In the genomic region with DNA sequence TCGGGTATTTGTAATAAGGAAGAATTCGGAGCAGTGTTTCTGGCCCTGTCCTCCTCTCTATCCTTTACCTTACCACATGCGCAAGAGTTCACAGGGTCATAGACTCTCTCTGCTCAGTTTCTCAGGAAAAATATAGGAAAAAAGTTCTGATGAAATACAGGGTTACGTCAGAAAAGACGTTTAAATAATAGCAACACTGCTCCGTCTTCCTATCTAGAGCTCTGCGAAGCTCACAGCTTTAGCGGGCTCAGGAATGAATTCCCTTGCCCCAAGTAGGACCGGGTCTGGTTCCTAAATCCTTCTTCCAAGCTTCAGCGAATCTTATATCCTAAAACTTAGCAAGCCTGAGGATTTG, we compare ENCODE assay signal across 8 cellular contexts. TPM values are rescaled to one million over a fixed set of nuclear protein-coding genes. Genes with fewer than 3 reads are reported as not detected.
A peak's percentile ranks its signal among the peaks of the same experiment; 100 is the strongest.
DNase-seq lines count a peak whose midpoint lies in the region; ATAC-seq, FAIRE-seq and TF ChIP-seq lines count a peak whose summit lies in the region.

No MANE protein-coding gene starts in this region.

- no peak for FAIRE-seq in bronchial epithelial cell (lab: Jason Lieb, UNC)

- H3K4me1 ChIP-seq in muscle layer of duodenum (ENCODE audit: control insufficient read depth in 1 of 2, insufficient read depth in 2 of 2, low read length in 2 of 2) = peaks cover 8 to 53% of the 10 kb centered on the region in 2 donors

- H3K9me3 ChIP-seq in AG04450 (ENCODE audit: control insufficient read depth, insufficient read depth, low read length) (no peaks in the 10 kb centered on the region), muscle layer of duodenum (ENCODE audit: control insufficient read depth in 1 of 2, low read length in 2 of 2) (no peaks in the 10 kb centered on the region)

- TF ChIP-seq CTCF in AG04450 (IDR thresholded peaks at IDR 0.05; ENCODE audit: low read depth, low read length) (no peak), bronchial epithelial cell (IDR thresholded peaks at IDR 0.05; ENCODE audit: insufficient read depth, low read length, severe bottlenecking) (no peak)

- H3K27ac ChIP-seq in AG04450 (ENCODE audit: low read depth, low read length) = peak overlapping the region; percentile 96
- peak overlapping the region; percentile 99 for H3K27ac ChIP-seq in muscle layer of duodenum (ENCODE audit: low read length)

- intact Hi-C loops in posterior cingulate gyrus (cut with DNase I) = loop anchor here (10.0 kb wide), 1 partner anchor 1083 kb away; no protein-coding TSS in a partner anchor

- DNase-seq in AG04450 (ENCODE audit: low read depth, low spot score) (no peak), bronchial epithelial cell (ENCODE audit: low read depth) (no peak), posterior cingulate gyrus (no peak), NCI-H2171 treated with DMSO at 0.1 percent for 48 hours (lab: John Stamatoyannopoulos, UW) (no peak), pons (ENCODE audit: low spot score) (no peak)
- DNase-seq in Jurkat, Clone E6-1 (ENCODE audit: low read depth, low spot score) = peak; percentile 11

- H3K4me3 ChIP-seq in AG04450 (ENCODE audit: low read depth, low read length) (peak overlapping the region; percentile 89), bronchial epithelial cell (ENCODE audit: low read depth, low read length) (peak overlapping the region; percentile 98), muscle layer of duodenum (ENCODE audit: low read depth in 1 of 2, low read length in 2 of 2) (peak overlapping the region; percentile 97 to 100)
- peak overlapping the region; percentile 98 for H3K4me3 ChIP-seq in Jurkat, Clone E6-1 (ENCODE audit: low read length)

- H3K36me3 ChIP-seq in bronchial epithelial cell (ENCODE audit: control insufficient read depth, insufficient read depth, low read length) = no peaks in the 10 kb centered on the region
- peaks cover 24 to 36% of the 10 kb centered on the region in 2 donors for H3K36me3 ChIP-seq in muscle layer of duodenum (ENCODE audit: control insufficient read depth in 1 of 2, insufficient read depth in 2 of 2, low read length in 2 of 2)

- H3K27me3 ChIP-seq in AG04450 (ENCODE audit: control insufficient read depth, insufficient read depth, low read length) = no peaks in the 10 kb centered on the region
- H3K27me3 ChIP-seq in bronchial epithelial cell (ENCODE audit: control insufficient read depth, insufficient read depth, low read length) = no peaks in the 10 kb centered on the region
- no peaks in the 10 kb centered on the region for H3K27me3 ChIP-seq in muscle layer of duodenum (ENCODE audit: low read depth, low read length)

- CTCF ChIA-PET in AG04450 (lab: Charles Lee) = interaction anchor here (0.8 to 3.3 kb wide), 22 partner anchors 8 to 713 kb away, joined by 3 to 55 read pairs (median 5); no protein-coding TSS in a partner anchor

- ATAC-seq in HG03039 (IDR thresholded peaks at IDR 0.05; ENCODE audit: unreplicated experiment) = no peak

- POLR2A ChIA-PET in AG04450 (lab: Yijun Ruan, JAX) = interaction anchor here (0.9 to 1.6 kb wide), 3 partner anchors 12 to 329 kb away, joined by 3 to 8 read pairs (median 6); a partner anchor contains a TSS

RNA-seq across cellular contexts. Expression of a gene that starts 0.4 kb away (rescaled TPM):
- polyA plus RNA-seq in AG04450 (2011; rRNA removed) = 16.3 and 27.3 TPM in 2 replicates
- 9.0 and 13.1 TPM in 2 replicates for polyA minus RNA-seq in AG04450 (2011; rRNA and poly(A)+ RNA removed)
- polyA plus RNA-seq in Jurkat, Clone E6-1 (2012; ENCODE audit: insufficient read depth, insufficient read length) = 137 TPM
- total RNA-seq in bronchial epithelial cell = 58.4 and 77.8 TPM in 2 replicates

RNA-seq across cellular contexts. Expression of a gene that starts 0.5 kb away (rescaled TPM):
- polyA plus RNA-seq in AG04450 (2011; rRNA removed) = 4.3 and 7.9 TPM in 2 replicates
- 6.9 and 8.7 TPM in 2 replicates for polyA minus RNA-seq in AG04450 (2011; rRNA and poly(A)+ RNA removed)
- polyA plus RNA-seq in Jurkat, Clone E6-1 (2012; ENCODE audit: insufficient read depth, insufficient read length) = 3.2 TPM
- 4.2 and 4.7 TPM in 2 replicates for total RNA-seq in bronchial epithelial cell
